32 cellular contexts compared by ENCODE assay signal in genomic region chr19:35861640-35862160, GRCh38. TPM values are rescaled to one million over a fixed set of nuclear protein-coding genes. Genes with fewer than 3 reads are reported as not detected.
DNase-seq lines count a peak whose midpoint lies in the region; ATAC-seq and TF ChIP-seq lines count a peak whose summit lies in the region.
"Had no signal": no experiment of that assay in that cellular context is flagged by ENCODE, and none has a peak within 500 bp of the region (broad histone marks: within the 10 kb centered on the region; RNA-seq: fewer than 3 reads in every experiment).

No MANE protein-coding gene starts in this region.

- H3K27ac Mint-ChIP-seq in Calu3 (ENCODE audit: unreplicated experiment) (no peak overlapping the region), neural crest cell (ENCODE audit: unreplicated experiment) (peak overlapping the region; percentile 72)
- H3K27ac Mint-ChIP-seq: activated CD4-positive, alpha-beta T cell treated with anti-CD3 and anti-CD28 coated beads for 36 hours; activated naive CD8-positive, alpha-beta T cell; CD4-positive, alpha-beta T cell; naive thymus-derived CD4-positive, alpha-beta T cell had no signal

- peaks cover 5% of the 10 kb centered on the region for H3K36me3 Mint-ChIP-seq in Calu3 (ENCODE audit: insufficient read depth, unreplicated experiment)
- H3K36me3 Mint-ChIP-seq in neural crest cell (ENCODE audit: low read depth): no peaks in the 10 kb centered on the region
- H3K36me3 Mint-ChIP-seq: activated naive CD8-positive, alpha-beta T cell had no signal

- H3K27me3 Mint-ChIP-seq in Calu3 (ENCODE audit: unreplicated experiment) (peaks cover 92% of the 10 kb centered on the region), neural crest cell (ENCODE audit: low read depth) (peaks cover 42% of the 10 kb centered on the region)

- H3K9me3 Mint-ChIP-seq in Calu3 (ENCODE audit: low read depth, unreplicated experiment): no peaks in the 10 kb centered on the region
- H3K9me3 Mint-ChIP-seq in neural crest cell: no peaks in the 10 kb centered on the region
- H3K9me3 Mint-ChIP-seq: CD4-positive, alpha-beta T cell had no signal

- H3K4me1 Mint-ChIP-seq in Calu3 (ENCODE audit: low read depth, unreplicated experiment) (peaks cover 25% of the 10 kb centered on the region), neural crest cell (peaks cover 36% of the 10 kb centered on the region)

- no peak for TF ChIP-seq CTCF in Calu3 (IDR thresholded peaks at IDR 0.05; ENCODE audit: unreplicated experiment)
- TF ChIP-seq CTCF in neural crest cell (conservative IDR thresholded peaks at IDR 0.05): no peak

- H3K4me1 ChIP-seq in HUES6 (ENCODE audit: control insufficient read depth, insufficient read depth, low read length) (peaks cover 14% of the 10 kb centered on the region), iPS DF 6.9 (ENCODE audit: control insufficient read depth, insufficient read depth, low read length) (0 out of 2 replicates have a peak, but pooled peaks cover 3% of the 10 kb centered on the region)
- H3K4me1 ChIP-seq: A549, breast epithelium had no signal

- BruUV-seq in Calu3 (replicated peaks; lab: Mats Ljungman, UMichigan): no TSS peak

- no peak for ATAC-seq in HG02973 (IDR thresholded peaks at IDR 0.05; ENCODE audit: unreplicated experiment)
- ATAC-seq: gastroesophageal sphincter; naive thymus-derived CD4-positive, alpha-beta T cell; stimulated activated naive CD8-positive, alpha-beta T cell treated with anti-CD3 and anti-CD28 coated beads, Interleukin-15, Interleukin-2, amounts not matched to agents 100 U/mL and 50 U/mL, for 24 hours had no signal

- H3K9me3 ChIP-seq in HUES6 (ENCODE audit: control insufficient read depth, insufficient read depth, low read depth, low read length): no peaks in the 10 kb centered on the region
- no peaks in the 10 kb centered on the region for H3K9me3 ChIP-seq in iPS DF 6.9 (ENCODE audit: control insufficient read depth, insufficient read depth, low read length)
- H3K9me3 ChIP-seq: A549, pancreas, Peyer's patch had no signal

- no CpG with 5 or more reads among the region's 19 CpGs for WGBS in iPS DF 6.9 (ENCODE audit: insufficient coverage, insufficient read length)

- intact Hi-C loops in Calu3 (cut with micrococcal nuclease; ENCODE audit: unreplicated experiment) (no loop called here), head of caudate nucleus (cut with DNase I) (no loop called here)

- peak overlapping the region; percentile 59 for H3K4me3 Mint-ChIP-seq in Calu3 (ENCODE audit: low read depth, unreplicated experiment)
- peak overlapping the region; percentile 71 for H3K4me3 Mint-ChIP-seq in neural crest cell
- H3K4me3 Mint-ChIP-seq: activated CD4-positive, alpha-beta T cell treated with anti-CD3 and anti-CD28 coated beads for 36 hours; activated naive CD8-positive, alpha-beta T cell; CD4-positive, alpha-beta T cell had no signal

- H3K27me3 ChIP-seq in HUES6 (ENCODE audit: control insufficient read depth, insufficient read depth, low read length) (peaks cover 93% of the 10 kb centered on the region), iPS DF 6.9 (ENCODE audit: control insufficient read depth, insufficient read depth, low read length) (peaks cover 2% of the 10 kb centered on the region; the same call in 1 of the 2 replicates)
- H3K27me3 ChIP-seq: pancreas had no signal

- H3K27ac ChIP-seq in HUES6 (ENCODE audit: low read depth, low read length) (no peak overlapping the region), iPS DF 6.9 (ENCODE audit: low read length) (no peak overlapping the region)
- H3K27ac ChIP-seq: A549, breast epithelium, gastroesophageal sphincter, pancreas, Peyer's patch, skin epidermis had no signal

- DNase-seq in Calu3: no peak
- no peak for DNase-seq in iPS DF 6.9 (ENCODE audit: low read depth, low spot score)
- DNase-seq in neural crest cell (ENCODE audit: low read depth, low spot score): no peak
- DNase-seq in activated gamma-delta T cell (lab: John Stamatoyannopoulos, UW): no peak
- no peak for DNase-seq in head of caudate nucleus
- DNase-seq in mucosa of gallbladder (ENCODE audit: low spot score): no peak
- DNase-seq: activated CD4-positive, alpha-beta T cell treated with anti-CD3 and anti-CD28 coated beads for 36 hours; CD4-positive, alpha-beta T cell; hypothalamus; Karpas-422; midbrain; naive thymus-derived CD4-positive, alpha-beta T cell; NCI-H1417 treated with DMSO at 0.1 percent for 48 hours; NCI-H2029 treated with DMSO at 0.1 percent for 48 hours; NCI-H69; Peyer's patch; SIG-M5; stimulated activated naive CD8-positive, alpha-beta T cell treated with anti-CD3 and anti-CD28 coated beads, Interleukin-15, Interleukin-2, amounts not matched to agents 100 U/mL and 50 U/mL, for 24 hours; T-helper 9 cell had no signal

- peak overlapping the region; percentile 77 for H3K4me3 ChIP-seq in HUES6 (ENCODE audit: low read depth, low read length)
- H3K4me3 ChIP-seq in iPS DF 6.9 (ENCODE audit: low read length): peak overlapping the region; percentile 1; the same call in 1 of the 2 replicates
- H3K4me3 ChIP-seq: A549, breast epithelium, gastroesophageal sphincter, pancreas, Peyer's patch, skin epidermis had no signal

- CTCF ChIA-PET in Calu3 (lab: Charles Lee): no interaction called here

- H3K36me3 ChIP-seq in HUES6 (ENCODE audit: control insufficient read depth, insufficient read depth, low read length) (no peaks in the 10 kb centered on the region), iPS DF 6.9 (ENCODE audit: control insufficient read depth, insufficient read depth, low read length) (no peaks in the 10 kb centered on the region)
- H3K36me3 ChIP-seq: breast epithelium, gastroesophageal sphincter, Peyer's patch had no signal

- H3K9ac ChIP-seq in HUES6 (ENCODE audit: low read length): no peak overlapping the region

RNA-seq across cellular contexts. Expression of gene KIRREL2, which starts 5.0 kb away (rescaled TPM):
- total RNA-seq in Calu3 (2022) (0.17 and 0.26 TPM in 2 replicates), neural crest cell (4.5 and 5.2 TPM in 2 replicates), mucosa of gallbladder (0.12 TPM)
- total RNA-seq: gastroesophageal sphincter, urinary bladder had no signal

RNA-seq across cellular contexts. Expression of gene APLP1, which starts 6.7 kb away (rescaled TPM):
- total RNA-seq in Calu3 (2022) (11.5 and 15.8 TPM in 2 replicates), neural crest cell (140 and 143 TPM in 2 replicates), mucosa of gallbladder (85.6 TPM)
- total RNA-seq: CD4-positive, alpha-beta T cell had no signal

RNA-seq across cellular contexts. Expression of gene NPHS1, which starts 9.4 kb away (rescaled TPM):
- total RNA-seq in Calu3 (2022): not detected in 2 replicates
- total RNA-seq in neural crest cell: not detected in 2 replicates
- 0.06 TPM for total RNA-seq in mucosa of gallbladder
- total RNA-seq: activated CD4-positive, alpha-beta T cell treated with anti-CD3 and anti-CD28 coated beads for 36 hours; CD4-positive, alpha-beta T cell; gastroesophageal sphincter; H4; lower leg skin; Peyer's patch had no signal

RNA-seq across cellular contexts. Expression of gene NFKBID, which starts 38.6 kb away (rescaled TPM):
- total RNA-seq in Calu3 (2022): 14.9 and 15.6 TPM in 2 replicates
- 6.4 and 8.0 TPM in 2 replicates for total RNA-seq in neural crest cell
- total RNA-seq in mucosa of gallbladder: 34.5 TPM

RNA-seq across cellular contexts. Expression of gene HCST, which starts 40.6 kb away (rescaled TPM):
- not detected in 2 replicates for total RNA-seq in Calu3 (2022)
- total RNA-seq in neural crest cell: not detected in 2 replicates
- total RNA-seq in mucosa of gallbladder: 14.4 TPM
- total RNA-seq: H4, kidney epithelial cell, temporal lobe had no signal
